ENCODE assay signal across 1 cellular context in genomic region chr1:38037481-38037939, GRCh38.
TF ChIP-seq lines count a peak whose summit lies in the region.

No MANE protein-coding gene starts in this region.

TF ChIP-seq in liver, 16 proteins besides CTCF, POLR2A, EP300 and RAD21 (continued from another document):
- TF ChIP-seq ZBTB33 (IDR thresholded peaks at IDR 0.05) (no peak), MAX (IDR thresholded peaks at IDR 0.05) (no peak), FOXA2 (IDR thresholded peaks at IDR 0.05) (no peak)
